8 cellular contexts compared by ENCODE assay signal in genomic region chr1:203607169-203607873, GRCh38. TPM values are rescaled to one million over a fixed set of nuclear protein-coding genes. Genes with fewer than 3 reads are reported as not detected.
DNase-seq lines count a peak whose midpoint lies in the region; ATAC-seq and TF ChIP-seq lines count a peak whose summit lies in the region.

No MANE protein-coding gene starts in this region.

- peak; percentile 47 for DNase-seq in DMS79 treated with DMSO at 0.1 percent for 48 hours (lab: John Stamatoyannopoulos, UW)
- no peak for DNase-seq in Panc1 (ENCODE audit: low read depth, low spot score)
- peak; percentile 58 for DNase-seq in activated T-helper 1 cell treated with Interleukin-2 at 50 U/mL for 16 hours (ENCODE audit: low read depth)
- peak in 4 of 5 donors; percentile 41 to 73 (median 45) for DNase-seq in heart left ventricle
- peak; percentile 39 for DNase-seq in stimulated activated CD8-positive, alpha-beta memory T cell treated with anti-CD3 and anti-CD28 coated beads, Interleukin-12 subunit alpha, Interleukin-12 subunit beta, amount 100 ng/mL, for 4 hours (ENCODE audit: low read depth)
- no peak for DNase-seq in NCI-H774 (lab: John Stamatoyannopoulos, UW)
- DNase-seq in DMS 273 (lab: John Stamatoyannopoulos, UW; ENCODE audit: unreplicated experiment): no peak

- intact Hi-C loops in Panc1 (cut with micrococcal nuclease; ENCODE audit: unreplicated experiment): no loop called here
- intact Hi-C loops in heart left ventricle (cut with DNase I): loop anchor here in 1 of 10 donors (5.0 kb wide), 1 partner anchor 100 kb away; no protein-coding TSS in a partner anchor

- H3K4me1 ChIP-seq in Panc1 (ENCODE audit: control insufficient read depth, insufficient read depth, low read length) (0 out of 2 replicates have a peak, but pooled peaks cover 3% of the 10 kb centered on the region), heart left ventricle (peaks cover 0 to 37% (median 5%) of the 10 kb centered on the region in 12 donors)

- no peak overlapping the region for H3K4me3 ChIP-seq in Panc1 (ENCODE audit: low read depth in 2 of 2, low read length in 2 of 2)
- no peak overlapping the region for H3K4me3 ChIP-seq in heart left ventricle

- H3K9me3 ChIP-seq in Panc1 (ENCODE audit: control insufficient read depth, insufficient read depth, low read depth, low read length): no peaks in the 10 kb centered on the region
- no peaks in the 10 kb centered on the region for H3K9me3 ChIP-seq in heart left ventricle

- WGBS in heart left ventricle, 4 donors: 65 to 68% (median 67%) methylated on average over 8 of the region's 8 CpGs

- H3K27me3 ChIP-seq in Panc1 (ENCODE audit: control insufficient read depth, insufficient read depth, low read length): no peaks in the 10 kb centered on the region
- H3K27me3 ChIP-seq in heart left ventricle: no peaks in the 10 kb centered on the region

- H3K27ac ChIP-seq in Panc1 (ENCODE audit: low read length) (no peak overlapping the region), heart left ventricle (peak overlapping the region in 2 of 12 donors; percentile 38 to 46)

- POLR2A ChIA-PET in Panc1 (lab: Charles Lee): interaction anchor here (0.7 kb wide), 1 partner anchor 34 kb away, joined by 4 read pairs; no protein-coding TSS in a partner anchor

- TF ChIP-seq CTCF in Panc1 (IDR thresholded peaks at IDR 0.05) (no peak), heart left ventricle (IDR thresholded peaks at IDR 0.05) (no peak)

- H3K36me3 ChIP-seq in Panc1 (ENCODE audit: control insufficient read depth, insufficient read depth, low read length): no peaks in the 10 kb centered on the region
- H3K36me3 ChIP-seq in heart left ventricle: no peaks in the 10 kb centered on the region

- CTCF ChIA-PET in Panc1 (lab: Charles Lee): no interaction called here

- in situ Hi-C loops in Panc1 (cut with HindIII; ENCODE audit: low pct_unique_long_range_greater_than_20kb, low sequenced_read_pairs): no loop called here

- no TSS peak for BruUV-seq in Panc1 (replicated peaks; lab: Mats Ljungman, UMichigan)

- ATAC-seq in Panc1 (peak; percentile 42; the same call in 1 of the 2 replicates), heart left ventricle (peak in 3 of 4 donors; percentile 25 to 73 (median 61)), GM21723 (IDR thresholded peaks at IDR 0.05; ENCODE audit: unreplicated experiment) (no peak)

- TF ChIP-seq POLR2A in heart left ventricle (IDR thresholded peaks at IDR 0.05): no peak

RNA-seq across cellular contexts. Expression of gene ATP2B4, which starts 19.3 kb away (rescaled TPM):
- 20.9 TPM for total RNA-seq in Panc1 (2021; ENCODE audit: unreplicated experiment)
- polyA plus RNA-seq in Panc1 (2012; ENCODE audit: insufficient read length): 15.4 TPM
- total RNA-seq in heart left ventricle: 100 to 1,000 TPM in 8 of 9 donors, 10 to 100 TPM in 1; 87.0 to 253 (median 159) TPM
- 100 to 1,000 TPM in 1 of 2 donors, 10 to 100 TPM in 1; 56.0 to 142 TPM for polyA plus RNA-seq in heart left ventricle

Comparison
In these comparisons a context has a peak if more than half of its experiments do, and no peak if none do; other contexts are left out.
1. DNase-seq: peak in DMS79 treated with DMSO at 0.1 percent for 48 hours (single experiment), activated T-helper 1 cell treated with Interleukin-2 at 50 U/mL for 16 hours (single experiment), heart left ventricle (4 of 5) and stimulated activated CD8-positive, alpha-beta memory T cell treated with anti-CD3 and anti-CD28 coated beads, Interleukin-12 subunit alpha, Interleukin-12 subunit beta, amount 100 ng/mL, for 4 hours (single experiment); none in Panc1 (single experiment), NCI-H774 (single experiment) and DMS 273 (single experiment).